ENCODE assay signal across 18 cellular contexts in the genomic region with DNA sequence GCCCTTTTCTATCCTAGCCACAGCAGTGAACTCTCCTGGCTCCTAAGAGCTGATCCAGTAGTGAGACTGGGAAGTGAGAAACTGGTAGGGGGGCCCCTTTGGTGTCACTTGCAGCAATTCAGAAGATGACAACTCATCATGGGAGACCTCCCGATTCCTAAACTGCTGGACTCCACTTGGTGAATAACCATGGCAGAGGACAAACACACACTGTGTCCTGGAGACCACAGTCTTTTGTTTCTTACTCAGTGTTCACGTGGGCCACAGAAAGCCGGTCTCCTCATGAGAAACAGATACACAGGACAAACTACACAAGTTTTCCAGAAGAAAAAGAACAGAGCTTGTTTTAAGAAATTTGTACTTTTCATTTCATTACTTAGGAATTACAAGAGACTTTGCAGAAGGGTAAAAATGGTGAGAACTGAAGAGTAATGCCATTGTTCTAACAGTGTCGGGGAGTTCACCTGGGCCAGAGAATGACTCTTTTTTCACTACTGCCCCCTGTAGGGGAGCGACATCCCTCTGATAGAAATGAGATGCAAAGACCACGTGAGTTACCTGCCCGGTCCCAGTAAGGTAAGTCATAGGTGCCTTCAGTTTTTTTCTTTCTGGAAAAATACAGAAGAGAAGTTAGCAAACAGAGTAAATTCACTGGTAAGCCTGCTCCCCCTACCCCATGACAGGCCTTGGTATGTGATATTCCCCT. TPM values are rescaled to one million over a fixed set of nuclear protein-coding genes. Genes with fewer than 3 reads are reported as not detected.
A peak's percentile ranks its signal among the peaks of the same experiment; 100 is the strongest.
DNase-seq lines count a peak whose midpoint lies in the region; ATAC-seq and TF ChIP-seq lines count a peak whose summit lies in the region.
"Had no signal": no experiment of that assay in that cellular context is flagged by ENCODE, and none has a peak within 500 bp of the region (broad histone marks: within the 10 kb centered on the region; RNA-seq: fewer than 3 reads in every experiment).

No MANE protein-coding gene starts in this region.

- CTCF ChIA-PET in Panc1 (lab: Charles Lee), result no interaction called here

- no peaks in the 10 kb centered on the region for H4K20me1 ChIP-seq in smooth muscle cell (ENCODE audit: low read depth)

- H3K4me2 ChIP-seq in smooth muscle cell, result no peak overlapping the region
- H3K4me2 ChIP-seq: hepatocyte had no signal

- H3K36me3 ChIP-seq in heart left ventricle, result peaks cover 0 to 74% (median 12%) of the 10 kb centered on the region in 9 donors
- peaks cover 5% of the 10 kb centered on the region; the same call in 1 of the 2 replicates for H3K36me3 ChIP-seq in Panc1 (ENCODE audit: control insufficient read depth, insufficient read depth, low read length)
- H3K36me3 ChIP-seq in smooth muscle cell (ENCODE audit: low read depth), result peaks cover 13% of the 10 kb centered on the region

- peak in 7 of 12 donors; percentile 6 to 24 (median 13) for TF ChIP-seq CTCF in heart left ventricle (IDR thresholded peaks at IDR 0.05)
- TF ChIP-seq CTCF in Panc1 (IDR thresholded peaks at IDR 0.05), result peak; percentile 29
- peak; percentile 5 for TF ChIP-seq CTCF in fibroblast of pulmonary artery (IDR thresholded peaks at IDR 0.05; ENCODE audit: low read length, missing control alignments)
- peak; percentile 10 for TF ChIP-seq CTCF in smooth muscle cell (IDR thresholded peaks at IDR 0.05; ENCODE audit: borderline replicate concordance, insufficient read depth, poor library complexity, severe bottlenecking)

- intact Hi-C loops in heart left ventricle (cut with DNase I), result no loop called here
- intact Hi-C loops in right cardiac atrium (cut with DNase I), result no loop called here
- intact Hi-C loops in Panc1 (cut with micrococcal nuclease; ENCODE audit: unreplicated experiment), result no loop called here

- H3F3A ChIP-seq in smooth muscle cell (ENCODE audit: low read depth), result peaks cover 6% of the 10 kb centered on the region

- POLR2A ChIA-PET in Panc1 (lab: Charles Lee), result no interaction called here

- H3K9me3 ChIP-seq in heart left ventricle (no peaks in the 10 kb centered on the region), right cardiac atrium (ENCODE audit: control insufficient read depth, low read length) (no peaks in the 10 kb centered on the region), Panc1 (ENCODE audit: control insufficient read depth, insufficient read depth, low read depth, low read length) (no peaks in the 10 kb centered on the region), smooth muscle cell (replicated peaks; ENCODE audit: low read depth) (no peaks in the 10 kb centered on the region)
- H3K9me3 ChIP-seq: left lung had no signal

- in situ Hi-C loops in Panc1 (cut with HindIII; ENCODE audit: low pct_unique_long_range_greater_than_20kb, low sequenced_read_pairs), result no loop called here

- ATAC-seq in heart left ventricle (peak in 2 of 4 donors; percentile 33 to 45), right cardiac atrium (no peak), Panc1 (no peak), HG02642 (IDR thresholded peaks at IDR 0.05; ENCODE audit: poor library complexity, unreplicated experiment) (no peak)
- ATAC-seq: left lung; naive thymus-derived CD8-positive, alpha-beta T cell had no signal

- TF ChIP-seq POLR2A in heart left ventricle (IDR thresholded peaks at IDR 0.05), result no peak

- no peaks in the 10 kb centered on the region for H3K27me3 ChIP-seq in heart left ventricle
- H3K27me3 ChIP-seq in right cardiac atrium (ENCODE audit: control insufficient read depth, insufficient read depth), result no peaks in the 10 kb centered on the region
- H3K27me3 ChIP-seq in Panc1 (ENCODE audit: control insufficient read depth, insufficient read depth, low read length), result no peaks in the 10 kb centered on the region
- H3K27me3 ChIP-seq in smooth muscle cell (ENCODE audit: low read depth), result no peaks in the 10 kb centered on the region
- H3K27me3 ChIP-seq: hepatocyte, left lung had no signal

- H3K9ac ChIP-seq in smooth muscle cell (ENCODE audit: low read depth), result no peak overlapping the region
- H3K9ac ChIP-seq: GM23248 had no signal

- H3K4me1 ChIP-seq in heart left ventricle (no peaks in the 10 kb centered on the region), right cardiac atrium (ENCODE audit: control insufficient read depth, insufficient read depth, low read length) (no peaks in the 10 kb centered on the region), Panc1 (ENCODE audit: control insufficient read depth, insufficient read depth, low read length) (no peaks in the 10 kb centered on the region), smooth muscle cell (ENCODE audit: low read depth) (no peaks in the 10 kb centered on the region)
- H3K4me1 ChIP-seq: left lung had no signal

- H3K27ac ChIP-seq in heart left ventricle (no peak overlapping the region), right cardiac atrium (ENCODE audit: low read length) (no peak overlapping the region), Panc1 (ENCODE audit: low read length) (no peak overlapping the region), smooth muscle cell (ENCODE audit: low read depth) (no peak overlapping the region)
- H3K27ac ChIP-seq: GM23248, hepatocyte, left lung had no signal

- H3K4me3 ChIP-seq in heart left ventricle, result no peak overlapping the region
- H3K4me3 ChIP-seq in right cardiac atrium (ENCODE audit: low read length), result no peak overlapping the region
- H3K4me3 ChIP-seq in Panc1 (ENCODE audit: low read depth in 2 of 2, low read length in 2 of 2), result no peak overlapping the region
- no peak overlapping the region for H3K4me3 ChIP-seq in fibroblast of pulmonary artery (replicated peaks; ENCODE audit: low read depth, low read length)
- no peak overlapping the region for H3K4me3 ChIP-seq in smooth muscle cell
- H3K4me3 ChIP-seq: GM23248, hepatocyte, left lung had no signal

- 87 to 92% (median 91%) methylated on average over 7 of the region's 7 CpGs for WGBS in heart left ventricle, 4 donors
- WGBS in right cardiac atrium, result 92% methylated on average over 7 of the region's 7 CpGs
- WGBS in smooth muscle cell (ENCODE audit: low lambda C conversion rate), result 98% methylated on average over 7 of the region's 7 CpGs

- BruUV-seq in Panc1 (replicated peaks; lab: Mats Ljungman, UMichigan), result no TSS peak

- H3K79me2 ChIP-seq in smooth muscle cell (ENCODE audit: low read depth), result no peaks in the 10 kb centered on the region
- H3K79me2 ChIP-seq: hepatocyte had no signal

- H2AFZ ChIP-seq in smooth muscle cell (ENCODE audit: low read depth), result no peak overlapping the region
- H2AFZ ChIP-seq: GM23248, hepatocyte had no signal

- DNase-seq in heart left ventricle, result no peak
- no peak for DNase-seq in right cardiac atrium
- DNase-seq in Panc1 (ENCODE audit: low read depth, low spot score), result no peak
- no peak for DNase-seq in fibroblast of pulmonary artery (ENCODE audit: low read depth)
- DNase-seq in smooth muscle cell (lab: John Stamatoyannopoulos, UW; ENCODE audit: unreplicated experiment), result no peak
- no peak for DNase-seq in NCI-H2171 treated with DMSO at 0.1 percent for 48 hours (lab: John Stamatoyannopoulos, UW)
- DNase-seq in T1000 (lab: John Stamatoyannopoulos, UW), result no peak
- DNase-seq: activated CD4-positive, alpha-beta T cell treated with anti-CD3 and anti-CD28 coated beads for 48 hours; activated naive CD8-positive, alpha-beta T cell treated with anti-CD3 and anti-CD28 coated beads for 36 hours; activated T-cell treated with anti-CD3 and anti-CD28 coated beads, Interleukin-2, amount 50 U/mL, for 1 hour; GM23248; left lung; MV-4-11; naive thymus-derived CD8-positive, alpha-beta T cell; retina; stimulated activated CD4-positive, alpha-beta T cell treated with anti-CD3 and anti-CD28 coated beads, Interleukin-2, amount 100 ng/mL, for 24 hours had no signal

RNA-seq across cellular contexts. Expression of gene ST3GAL6, which starts 38.1 kb away (rescaled TPM):
- 10 to 100 TPM; 35.3 to 91.1 (median 64.5) TPM for total RNA-seq in heart left ventricle
- polyA plus RNA-seq in heart left ventricle, result 10 to 100 TPM; 37.3 to 95.9 TPM
- 10 to 100 TPM; 27.6 to 29.3 (median 29.1) TPM for total RNA-seq in right cardiac atrium
- 22.8 TPM for polyA plus RNA-seq in right cardiac atrium
- total RNA-seq in Panc1 (2021; ENCODE audit: unreplicated experiment), result 0.15 TPM
- polyA plus RNA-seq in Panc1 (2012; ENCODE audit: insufficient read length), result not detected
- 29.4 and 40.7 TPM in 2 replicates for total RNA-seq in smooth muscle cell
- polyA plus RNA-seq in smooth muscle cell, result 19.4 and 24.7 TPM in 2 replicates
- total RNA-seq: GM23248; naive thymus-derived CD8-positive, alpha-beta T cell had no signal
- polyA plus RNA-seq: naive thymus-derived CD8-positive, alpha-beta T cell had no signal

Comparison
In these comparisons a context has a peak if more than half of its experiments do, and no peak if none do; other contexts are left out.
1. RNA of gene ST3GAL6, which starts 38.1 kb away (total RNA-seq): 35.3 to 91.1 TPM in heart left ventricle, 29.4 to 40.7 TPM in smooth muscle cell and 27.6 to 29.3 TPM in right cardiac atrium; 0.15 TPM in Panc1 (single experiment); every median in the first group is over 10 times any median in the second.
2. Peak in every context shown above with its lines, with median percentiles within 50 percentile points of each other: CTCF ChIP-seq.